Comparison of ENCODE assay signal across 8 cellular contexts in genomic region chr6:84428300-84428907, GRCh38.
DNase-seq lines count a peak whose midpoint lies in the region; ATAC-seq, FAIRE-seq and TF ChIP-seq lines count a peak whose summit lies in the region.

No MANE protein-coding gene starts in this region.

- POLR2A ChIA-PET in HepG2 (lab: Yijun Ruan, JAX), result no interaction called here

- TF ChIP-seq CTCF in breast epithelium (IDR thresholded peaks at IDR 0.05), result peak in 2 of 3 donors; percentile 19 to 43
- peak; percentile 70 for TF ChIP-seq CTCF in HepG2 (CRISPR knock-in tag; IDR thresholded peaks at IDR 0.05)

- H3K27ac ChIP-seq in breast epithelium, result no peak overlapping the region
- no peak overlapping the region for H3K27ac ChIP-seq in HepG2 (ENCODE audit: extremely low read length, insufficient read depth, low read length)

- TF ChIP-seq POLR2A in breast epithelium (IDR thresholded peaks at IDR 0.05) (no peak), HepG2 (IDR thresholded peaks at IDR 0.05; ENCODE audit: insufficient read depth in 1 of 2, low read depth in 2 of 2, low read length in 2 of 2) (no peak)

- H2AFZ ChIP-seq in HepG2 (ENCODE audit: low read length), result no peak overlapping the region

- no peak overlapping the region for H3K9ac ChIP-seq in HepG2 (ENCODE audit: insufficient read depth, low read depth, low read length)

- DNase-seq in stimulated activated CD4-positive, alpha-beta T cell treated with anti-CD3 and anti-CD28 coated beads, Interleukin-4, amount 100 ng/mL, for 48 hours (ENCODE audit: low read depth in 2 of 2), result peak; percentile 1 to 9
- DNase-seq in stimulated activated CD4-positive, alpha-beta T cell treated with anti-CD3 and anti-CD28 coated beads, Interleukin-4, amount 100 ng/mL, for 1 hour, result no peak
- DNase-seq in NCI-H748 (lab: John Stamatoyannopoulos, UW; ENCODE audit: unreplicated experiment), result peak; percentile 62
- no peak for DNase-seq in breast epithelium (ENCODE audit: low spot score in 2 of 2)
- DNase-seq in HepG2 (ENCODE audit: low spot score), result peak; percentile 16
- DNase-seq in cerebellum (ENCODE audit: low spot score), result no peak
- no peak for DNase-seq in stimulated activated CD4-positive, alpha-beta T cell treated with anti-CD3 and anti-CD28 coated beads, Interleukin-1b, Interleukin-23, amount 100 ng/mL, for 48 hours

- H3K4me3 ChIP-seq in breast epithelium, result no peak overlapping the region
- H3K4me3 ChIP-seq in HepG2 (replicated peaks in 1 of 3; ENCODE audit: insufficient read depth in 1 of 3, low read depth in 2 of 3, low read length in 3 of 3), result no peak overlapping the region

- TF ChIP-seq EP300 in HepG2 (IDR thresholded peaks at IDR 0.05; ENCODE audit: low read depth in 2 of 2, low read length in 2 of 2), result no peak
- no peak for TF ChIP-seq EP300 in HepG2 (CRISPR knock-in tag; IDR thresholded peaks at IDR 0.05; ENCODE audit: borderline replicate concordance)

- peak; percentile 36; the same call in 1 of the 2 replicates for TF ChIP-seq RAD21 in HepG2 (CRISPR knock-in tag; IDR thresholded peaks at IDR 0.05)

- CTCF ChIA-PET in HepG2 (lab: Yijun Ruan, JAX; ENCODE audit: low intra/inter-chr PET ratio, low total read pairs), result interaction anchor here (0.9 kb wide), 1 partner anchor 895 kb away, joined by 3 read pairs; no protein-coding TSS in a partner anchor

- intact Hi-C loops in breast epithelium (cut with DNase I; ENCODE audit: low total_unique reads) (loop anchor here (10.0 kb wide), 1 partner anchor 696 kb away; no protein-coding TSS in a partner anchor), HepG2 (cut with micrococcal nuclease; ENCODE audit: unreplicated experiment) (loop anchor here (1.0 to 5.0 kb wide), 4 partner anchors 259 to 895 kb away; no protein-coding TSS in a partner anchor)

- BruUV-seq in HepG2 (replicated peaks; lab: Mats Ljungman, UMichigan), result no TSS peak

- FAIRE-seq in HepG2 (lab: Jason Lieb, UNC), result peak; percentile 71

- H3K4me1 ChIP-seq in breast epithelium, result no peaks in the 10 kb centered on the region
- H3K4me1 ChIP-seq in HepG2 (ENCODE audit: insufficient read depth, low read length), result no peaks in the 10 kb centered on the region

- in situ Hi-C loops in HepG2 (cut with HindIII; ENCODE audit: extremely low pct_ligation_motif_present, low pct_unique_long_range_greater_than_20kb), result loop anchor here (10.0 kb wide), 2 partner anchors 536 to 896 kb away; no protein-coding TSS in a partner anchor

- WGBS in HepG2 (ENCODE audit: low lambda C conversion rate), result 6% methylated on average over 6 of the region's 6 CpGs

- ATAC-seq in HG02678 (IDR thresholded peaks at IDR 0.05; ENCODE audit: unreplicated experiment) (peak; percentile 73), HepG2 (peak; percentile 72)

- H3K9me3 ChIP-seq in breast epithelium (no peaks in the 10 kb centered on the region), HepG2 (ENCODE audit: low read length) (no peaks in the 10 kb centered on the region)

- H3K79me2 ChIP-seq in HepG2 (ENCODE audit: insufficient read depth, low read length), result no peaks in the 10 kb centered on the region

- H3K36me3 ChIP-seq in breast epithelium (no peaks in the 10 kb centered on the region), HepG2 (replicated peaks in 1 of 2; ENCODE audit: control insufficient read depth in 1 of 2, insufficient read depth in 2 of 2, low read length in 2 of 2) (no peaks in the 10 kb centered on the region)

- H3K27me3 ChIP-seq in breast epithelium (peaks cover 0 to 3% of the 10 kb centered on the region in 2 donors), HepG2 (ENCODE audit: control insufficient read depth in 1 of 2, insufficient read depth in 2 of 2, low read length in 2 of 2) (no peaks in the 10 kb centered on the region; a peak in 1 of 5 replicates)

- no peak overlapping the region for H3K4me2 ChIP-seq in HepG2 (ENCODE audit: low read depth, low read length)

- no peaks in the 10 kb centered on the region for H4K20me1 ChIP-seq in HepG2 (ENCODE audit: insufficient read depth, low read length)

TF ChIP-seq in HepG2, 621 proteins besides CTCF, POLR2A, EP300 and RAD21:
- no peak for TF ChIP-seq ZNF75D (CRISPR knock-in tag; IDR thresholded peaks at IDR 0.05; ENCODE audit: borderline replicate concordance)
- no peak for TF ChIP-seq ZNF562 (CRISPR knock-in tag; IDR thresholded peaks at IDR 0.05; ENCODE audit: borderline replicate concordance)
- no peak for TF ChIP-seq MYPOP (CRISPR knock-in tag; IDR thresholded peaks at IDR 0.05)
- TF ChIP-seq STAG1 (CRISPR knock-in tag; IDR thresholded peaks at IDR 0.05), result peak; percentile 67
- TF ChIP-seq SMC3 (IDR thresholded peaks at IDR 0.05; ENCODE audit: low read length), result peak; percentile 72

Comparison
In these comparisons a context has a peak if more than half of its experiments do, and no peak if none do; other contexts are left out.
1. DNase-seq: peak in stimulated activated CD4-positive, alpha-beta T cell treated with anti-CD3 and anti-CD28 coated beads, Interleukin-4, amount 100 ng/mL, for 48 hours (2 of 2), NCI-H748 (single experiment) and HepG2 (single experiment); none in stimulated activated CD4-positive, alpha-beta T cell treated with anti-CD3 and anti-CD28 coated beads, Interleukin-4, amount 100 ng/mL, for 1 hour (single experiment), breast epithelium (0 of 2), cerebellum (single experiment) and stimulated activated CD4-positive, alpha-beta T cell treated with anti-CD3 and anti-CD28 coated beads, Interleukin-1b, Interleukin-23, amount 100 ng/mL, for 48 hours (single experiment).